In the genomic region with DNA sequence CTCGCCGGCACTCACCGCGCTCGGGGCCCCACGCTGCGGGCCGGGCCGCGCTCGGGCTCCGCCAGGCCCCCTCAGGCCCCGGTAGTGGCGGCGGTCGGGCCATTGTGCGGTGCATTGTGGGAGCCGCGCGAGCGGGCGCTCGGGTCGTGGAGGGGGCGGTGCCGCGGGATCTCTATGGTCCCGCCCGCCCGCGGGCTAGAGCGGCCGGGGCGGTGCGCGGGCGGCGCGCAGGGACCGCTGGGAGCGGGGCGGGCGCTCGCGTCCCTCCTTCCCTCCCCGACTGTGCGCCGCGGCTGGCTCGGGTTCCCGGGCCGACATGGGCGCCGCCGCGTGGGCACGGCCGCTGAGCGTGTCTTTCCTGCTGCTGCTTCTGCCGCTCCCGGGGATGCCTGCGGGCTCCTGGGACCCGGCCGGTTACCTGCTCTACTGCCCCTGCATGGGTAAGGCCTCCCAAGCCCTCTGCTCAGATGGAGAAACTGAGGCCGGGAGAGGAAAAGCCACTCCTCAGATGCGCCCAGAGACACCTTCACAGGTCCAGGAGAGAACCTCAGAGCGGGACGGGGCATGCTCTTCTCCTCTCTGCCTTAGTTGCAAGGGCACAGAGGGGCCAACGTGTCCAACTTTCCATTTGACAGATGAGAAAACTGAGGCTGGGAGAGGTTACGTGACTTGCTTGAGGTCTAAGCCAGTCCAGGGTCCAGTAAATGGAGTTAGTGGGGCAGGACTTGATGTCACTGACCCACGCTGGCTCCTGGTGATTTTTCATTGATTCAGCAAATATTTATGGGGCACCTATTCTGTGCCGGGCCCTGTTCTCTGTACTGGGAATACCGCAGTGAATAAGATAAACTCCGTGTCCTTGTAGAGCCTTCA, we compare ENCODE assay signal across 8 cellular contexts. TPM values are rescaled to one million over a fixed set of nuclear protein-coding genes. Genes with fewer than 3 reads are reported as not detected.
A peak's percentile ranks its signal among the peaks of the same experiment; 100 is the strongest.
DNase-seq lines count a peak whose midpoint lies in the region; ATAC-seq, FAIRE-seq and TF ChIP-seq lines count a peak whose summit lies in the region.

A gene with protein sequence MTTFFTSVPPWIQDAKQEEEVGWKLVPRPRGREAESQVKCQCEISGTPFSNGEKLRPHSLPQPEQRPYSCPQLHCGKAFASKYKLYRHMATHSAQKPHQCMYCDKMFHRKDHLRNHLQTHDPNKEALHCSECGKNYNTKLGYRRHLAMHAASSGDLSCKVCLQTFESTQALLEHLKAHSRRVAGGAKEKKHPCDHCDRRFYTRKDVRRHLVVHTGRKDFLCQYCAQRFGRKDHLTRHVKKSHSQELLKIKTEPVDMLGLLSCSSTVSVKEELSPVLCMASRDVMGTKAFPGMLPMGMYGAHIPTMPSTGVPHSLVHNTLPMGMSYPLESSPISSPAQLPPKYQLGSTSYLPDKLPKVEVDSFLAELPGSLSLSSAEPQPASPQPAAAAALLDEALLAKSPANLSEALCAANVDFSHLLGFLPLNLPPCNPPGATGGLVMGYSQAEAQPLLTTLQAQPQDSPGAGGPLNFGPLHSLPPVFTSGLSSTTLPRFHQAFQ (minus strand): TSS at position 118 of the 873 bp plus-strand sequence. CDS start 5,565 bp downstream, outside the sequence.
A gene (plus strand): TSS at position 255 of the 873 bp plus-strand sequence. CDS start 62 bp downstream, at position 317.

- peaks cover 11% of the 10 kb centered on the region for H3K36me3 ChIP-seq in bronchial epithelial cell (ENCODE audit: control insufficient read depth, insufficient read depth, low read length)

- H3K27me3 ChIP-seq in bronchial epithelial cell (ENCODE audit: control insufficient read depth, insufficient read depth, low read length), result no peaks in the 10 kb centered on the region

- FAIRE-seq in bronchial epithelial cell (lab: Jason Lieb, UNC), result no peak

- peak within 1 kb of the TSS; percentile 100 for H3K4me3 ChIP-seq in WI38 (ENCODE audit: low read depth, low read length)
- H3K4me3 ChIP-seq in bronchial epithelial cell (ENCODE audit: low read depth, low read length), result peak within 1 kb of the TSS; percentile 90

- 0 out of 2 replicates have a peak, but pooled peaks have one; percentile 14 for TF ChIP-seq CTCF in WI38 (IDR thresholded peaks at IDR 0.05; ENCODE audit: low read depth, low read length)
- peak; percentile 36 for TF ChIP-seq CTCF in bronchial epithelial cell (IDR thresholded peaks at IDR 0.05; ENCODE audit: insufficient read depth, low read length, severe bottlenecking)

- ATAC-seq in GM18868 (IDR thresholded peaks at IDR 0.05; ENCODE audit: unreplicated experiment) (peak; percentile 86), HG03097 (IDR thresholded peaks at IDR 0.05; ENCODE audit: low FRiP score, unreplicated experiment) (peak; percentile 83)

- DNase-seq in AG08396 (ENCODE audit: low spot score) (peak; percentile 100), NCI-H2171 (lab: John Stamatoyannopoulos, UW) (peak; percentile 96), bronchial epithelial cell (ENCODE audit: low read depth) (peak; percentile 59), iris pigment epithelial cell (ENCODE audit: low read depth) (peak; percentile 83)
- peak; percentile 81 to 87 for DNase-seq in stimulated activated CD4-positive, alpha-beta T cell treated with anti-CD3 and anti-CD28 coated beads, Interleukin-12 subunit alpha, Interleukin-12 subunit beta, amount 100 ng/mL, for 24 hours (ENCODE audit: low read depth in 2 of 2)

RNA-seq across cellular contexts. Expression of the first gene that starts in this region (rescaled TPM):
- total RNA-seq in bronchial epithelial cell, result 2.6 and 3.8 TPM in 2 replicates

RNA-seq across cellular contexts. Expression of the second gene that starts in this region (rescaled TPM):
- 25.0 and 27.6 TPM in 2 replicates for total RNA-seq in bronchial epithelial cell

Comparison
In these comparisons a context has a peak if more than half of its experiments do, and no peak if none do; other contexts are left out.
1. Peak in every context shown above with its lines: DNase-seq, ATAC-seq and H3K4me3 ChIP-seq.